ENCODE assay signal across 3 cellular contexts in genomic region chr1:45164307-45164706, GRCh38. TPM values are rescaled to one million over a fixed set of nuclear protein-coding genes. Genes with fewer than 3 reads are reported as not detected.
DNase-seq lines count a peak whose midpoint lies in the region; ATAC-seq, FAIRE-seq and TF ChIP-seq lines count a peak whose summit lies in the region.
"Not testable (repeated sequence)": the region's sequence is repeated elsewhere in the genome, so short reads cannot be mapped to it uniquely, and the experiment has no call there.
"Had no signal": no experiment of that assay in that cellular context is flagged by ENCODE, and none has a peak within 500 bp of the region (broad histone marks: within the 10 kb centered on the region; RNA-seq: fewer than 3 reads in every experiment).

No MANE protein-coding gene starts in this region.

- BruUV-seq in K562 (replicated peaks; lab: Mats Ljungman, UMichigan) = not testable (repeated sequence)

- H3K4me1 ChIP-seq in HEK293 (ENCODE audit: control insufficient read depth, insufficient read depth, low read length); K562 (replicated peaks in 1 of 2; ENCODE audit: control insufficient read depth in 2 of 2, insufficient read depth in 2 of 2, low read length in 2 of 2): not testable (repeated sequence)

- TF ChIP-seq RAD21 in K562 (CRISPR knock-in tag; conservative IDR thresholded peaks at IDR 0.05 in 1 of 2, IDR thresholded peaks at IDR 0.05 in 1 of 2) = not testable (repeated sequence)

- not testable (repeated sequence) for H3K36me3 ChIP-seq in HEK293 (ENCODE audit: control insufficient read depth in 2 of 2, insufficient read depth in 1 of 2, low read length in 2 of 2); K562 (ENCODE audit: control insufficient read depth, insufficient read depth, low read length)

- 0% methylated on average over 1 of the region's 2 CpGs for whole genome bisulfite sequencing in K562 (ENCODE audit: insufficient coverage, low coverage, missing lambda C conversion rate)

- TF ChIP-seq CTCF in HEK293 (tag by site-specific recombination; IDR thresholded peaks at IDR 0.05); K562 (IDR thresholded peaks at IDR 0.05 in 2 of 3, conservative IDR thresholded peaks at IDR 0.05 in 1 of 3; ENCODE audit: insufficient read depth in 2 of 3, low read depth in 1 of 3, low read length in 3 of 3): not testable (repeated sequence)

- FAIRE-seq in K562 (lab: Jason Lieb, UNC) = not testable (repeated sequence)

- not testable (repeated sequence) for ATAC-seq in K562

- H2AFZ ChIP-seq in K562 (ENCODE audit: low read depth, low read length) = not testable (repeated sequence)

- intact Hi-C loops in K562 (cut with micrococcal nuclease) = not testable (repeated sequence)

- H3K9ac ChIP-seq in K562 (ENCODE audit: insufficient read depth in 1 of 2, low read depth in 2 of 2, low read length in 2 of 2) = not testable (repeated sequence)

- not testable (repeated sequence) for H3K4me3 ChIP-seq in HEK293 (ENCODE audit: low read depth, low read length); K562

- H3K9me1 ChIP-seq in K562 (ENCODE audit: control insufficient read depth, insufficient read depth, low read length) = not testable (repeated sequence)

- TF ChIP-seq EP300 in K562 (IDR thresholded peaks at IDR 0.05; ENCODE audit: low read length) = not testable (repeated sequence)

- not testable (repeated sequence) for TF ChIP-seq POLR2A in K562 (conservative IDR thresholded peaks at IDR 0.05)

- not testable (repeated sequence) for H3K27me3 ChIP-seq in K562 (ENCODE audit: control insufficient read depth in 2 of 2, insufficient read depth in 2 of 2, low read length in 2 of 2)

- in situ Hi-C loops in K562 (cut with MboI) = not testable (repeated sequence)

- H3K27ac ChIP-seq in HEK293 (ENCODE audit: extremely low read depth, low read depth, low read length); K562 (ENCODE audit: extremely low read depth, low read depth, low read length): not testable (repeated sequence)

- H3K9me3 ChIP-seq in HEK293 (ENCODE audit: control insufficient read depth, insufficient read depth, low read depth, low read length); K562 (replicated peaks; ENCODE audit: control insufficient read depth, insufficient read depth, low read depth, low read length): not testable (repeated sequence)

- CTCF ChIA-PET in HEK293 (lab: Yijun Ruan, JAX); K562 (lab: Yijun Ruan, JAX; ENCODE audit: low intra/inter-chr PET ratio): not testable (repeated sequence)

- POLR2A ChIA-PET in HEK293 (lab: Yijun Ruan, JAX); K562 (lab: Yijun Ruan, JAX): not testable (repeated sequence)

- not testable (repeated sequence) for DNase-seq in K562 (ENCODE audit: extremely low read depth in 1 of 4, low spot score in 3 of 4)

- not testable (repeated sequence) for H4K20me1 ChIP-seq in K562 (replicated peaks; ENCODE audit: control insufficient read depth, insufficient read depth, low read length)

- H3K4me2 ChIP-seq in K562 (ENCODE audit: insufficient read depth, low read length) = not testable (repeated sequence)

- not testable (repeated sequence) for H3K79me2 ChIP-seq in K562 (ENCODE audit: control insufficient read depth, insufficient read depth, low read length)

TF ChIP-seq in HEK293, 187 proteins besides CTCF, POLR2A, EP300 and RAD21:
- TF ChIP-seq ZNF529 (tag by site-specific recombination; IDR thresholded peaks at IDR 0.05; ENCODE audit: insufficient replicate concordance) = peak; percentile 83

TF ChIP-seq in K562, 482 proteins besides CTCF, POLR2A, EP300 and RAD21:
- TF ChIP-seq ZNF507 (tag; conservative IDR thresholded peaks at IDR 0.05) (peak; percentile 100), ZNF354B (CRISPR knock-in tag; IDR thresholded peaks at IDR 0.05) (peak; percentile 91)

RNA-seq across cellular contexts. Expression of gene ZSWIM5, which starts 42.1 kb away (rescaled TPM):
- 0.05 TPM in 1 of 2 replicates, not detected in the other for total RNA-seq in K562 (2011; cell fraction: chromatin; rRNA removed; ENCODE audit: low replicate concordance)
- 0.17 TPM in 1 of 2 replicates, not detected in the other for total RNA-seq in K562 (2011; cell fraction: nucleolus; rRNA removed)
- total RNA-seq in K562 (2011; cell fraction: nucleoplasm; rRNA removed) = not detected in 2 replicates
- under 0.01 and 0.08 TPM in 2 replicates for total RNA-seq in K562 (2014; rRNA removed)
- 0.04 TPM in 1 of 2 replicates, not detected in the other for total RNA-seq in K562 (2014; rRNA removed; fragmentation: Illumina TruSeq; extraction: Trizol)
- 0.04 TPM in 2 replicates for total RNA-seq in K562 (2015; rRNA removed; fragmentation: Illumina TruSeq; extraction: Trizol)
- 0.07 and 0.22 TPM in 2 replicates for total RNA-seq in K562 (2021)
- 0.01 TPM in 1 of 2 replicates, not detected in the other for polyA plus RNA-seq in K562 (2011; rRNA removed)
- polyA plus RNA-seq in K562 (2011; cell fraction: cytosol; rRNA removed) = 0.03 and 0.04 TPM in 2 replicates
- 0.03 and 0.06 TPM in 2 replicates for polyA plus RNA-seq in K562 (2011; cell fraction: nucleus; rRNA removed)
- 0.07 and 0.26 TPM in 2 replicates for polyA plus RNA-seq in K562 (2012)
- 0.03 TPM in 1 of 2 replicates, not detected in the other for polyA plus RNA-seq in K562 (2014; fragmentation: Illumina TruSeq; extraction: Trizol)
- not detected for polyA plus RNA-seq in K562 (2014; fragmentation: Nextera tagmentation; extraction: Ambion mirVana)
- 0.03 TPM in 1 of 2 replicates, not detected in the other for polyA plus RNA-seq in K562 (2014; rRNA removed)
- 0.11 and 0.12 TPM in 2 replicates for polyA minus RNA-seq in K562 (2011; rRNA and poly(A)+ RNA removed)
- polyA minus RNA-seq in K562 (2011; cell fraction: cytosol; rRNA and poly(A)+ RNA removed) = not detected in 2 replicates
- polyA minus RNA-seq in K562 (2011; cell fraction: nucleus; rRNA and poly(A)+ RNA removed) = under 0.01 and 0.13 TPM in 2 replicates
- polyA plus RNA-seq: CD14-positive monocyte had no signal
